1 cellular context compared by ENCODE assay signal in the genomic region with DNA sequence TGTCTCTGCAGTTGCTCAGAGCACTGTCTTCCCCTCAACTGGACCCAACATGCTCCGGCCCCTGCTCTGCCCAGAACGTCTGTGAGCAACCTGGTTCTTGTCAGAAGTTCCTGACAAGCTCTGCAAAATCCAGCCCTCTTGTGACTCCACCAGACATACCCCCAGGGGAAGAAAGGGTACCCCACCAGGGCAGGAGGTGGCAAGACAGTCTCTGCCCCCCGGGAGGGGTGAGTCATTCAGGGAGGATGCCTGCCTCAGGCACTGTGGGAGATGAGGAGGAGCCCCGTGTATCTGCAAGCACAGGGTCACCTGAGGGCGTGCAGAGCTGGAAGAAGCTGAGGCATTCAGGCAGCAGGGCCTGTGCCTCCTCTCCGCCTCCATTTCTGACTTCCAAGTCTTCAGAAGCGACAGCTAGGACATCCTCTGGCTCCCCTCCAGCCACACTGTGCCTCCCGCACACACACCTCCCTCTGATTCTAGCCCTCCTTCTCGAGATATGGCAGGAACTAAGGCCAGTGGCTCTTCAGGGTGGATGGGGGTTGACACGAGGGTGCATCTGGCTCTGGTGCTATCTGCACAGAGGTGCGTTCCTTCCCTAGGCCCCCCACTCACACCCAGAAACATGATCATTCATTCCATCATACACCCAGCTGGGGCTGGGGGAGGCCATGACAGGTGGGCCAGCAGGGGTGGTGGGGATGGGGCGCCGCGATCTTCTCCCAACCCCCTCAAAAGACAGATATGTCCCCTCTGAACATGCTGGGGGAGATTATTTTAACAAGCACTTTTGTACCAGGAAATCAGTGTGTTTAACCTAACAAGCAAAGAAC.
TF ChIP-seq lines count a peak whose summit lies in the region.

No MANE protein-coding gene starts in this region.

TF ChIP-seq in GM23338, 12 proteins besides CTCF, POLR2A, EP300 and RAD21:
- TF ChIP-seq, protein P1, sequence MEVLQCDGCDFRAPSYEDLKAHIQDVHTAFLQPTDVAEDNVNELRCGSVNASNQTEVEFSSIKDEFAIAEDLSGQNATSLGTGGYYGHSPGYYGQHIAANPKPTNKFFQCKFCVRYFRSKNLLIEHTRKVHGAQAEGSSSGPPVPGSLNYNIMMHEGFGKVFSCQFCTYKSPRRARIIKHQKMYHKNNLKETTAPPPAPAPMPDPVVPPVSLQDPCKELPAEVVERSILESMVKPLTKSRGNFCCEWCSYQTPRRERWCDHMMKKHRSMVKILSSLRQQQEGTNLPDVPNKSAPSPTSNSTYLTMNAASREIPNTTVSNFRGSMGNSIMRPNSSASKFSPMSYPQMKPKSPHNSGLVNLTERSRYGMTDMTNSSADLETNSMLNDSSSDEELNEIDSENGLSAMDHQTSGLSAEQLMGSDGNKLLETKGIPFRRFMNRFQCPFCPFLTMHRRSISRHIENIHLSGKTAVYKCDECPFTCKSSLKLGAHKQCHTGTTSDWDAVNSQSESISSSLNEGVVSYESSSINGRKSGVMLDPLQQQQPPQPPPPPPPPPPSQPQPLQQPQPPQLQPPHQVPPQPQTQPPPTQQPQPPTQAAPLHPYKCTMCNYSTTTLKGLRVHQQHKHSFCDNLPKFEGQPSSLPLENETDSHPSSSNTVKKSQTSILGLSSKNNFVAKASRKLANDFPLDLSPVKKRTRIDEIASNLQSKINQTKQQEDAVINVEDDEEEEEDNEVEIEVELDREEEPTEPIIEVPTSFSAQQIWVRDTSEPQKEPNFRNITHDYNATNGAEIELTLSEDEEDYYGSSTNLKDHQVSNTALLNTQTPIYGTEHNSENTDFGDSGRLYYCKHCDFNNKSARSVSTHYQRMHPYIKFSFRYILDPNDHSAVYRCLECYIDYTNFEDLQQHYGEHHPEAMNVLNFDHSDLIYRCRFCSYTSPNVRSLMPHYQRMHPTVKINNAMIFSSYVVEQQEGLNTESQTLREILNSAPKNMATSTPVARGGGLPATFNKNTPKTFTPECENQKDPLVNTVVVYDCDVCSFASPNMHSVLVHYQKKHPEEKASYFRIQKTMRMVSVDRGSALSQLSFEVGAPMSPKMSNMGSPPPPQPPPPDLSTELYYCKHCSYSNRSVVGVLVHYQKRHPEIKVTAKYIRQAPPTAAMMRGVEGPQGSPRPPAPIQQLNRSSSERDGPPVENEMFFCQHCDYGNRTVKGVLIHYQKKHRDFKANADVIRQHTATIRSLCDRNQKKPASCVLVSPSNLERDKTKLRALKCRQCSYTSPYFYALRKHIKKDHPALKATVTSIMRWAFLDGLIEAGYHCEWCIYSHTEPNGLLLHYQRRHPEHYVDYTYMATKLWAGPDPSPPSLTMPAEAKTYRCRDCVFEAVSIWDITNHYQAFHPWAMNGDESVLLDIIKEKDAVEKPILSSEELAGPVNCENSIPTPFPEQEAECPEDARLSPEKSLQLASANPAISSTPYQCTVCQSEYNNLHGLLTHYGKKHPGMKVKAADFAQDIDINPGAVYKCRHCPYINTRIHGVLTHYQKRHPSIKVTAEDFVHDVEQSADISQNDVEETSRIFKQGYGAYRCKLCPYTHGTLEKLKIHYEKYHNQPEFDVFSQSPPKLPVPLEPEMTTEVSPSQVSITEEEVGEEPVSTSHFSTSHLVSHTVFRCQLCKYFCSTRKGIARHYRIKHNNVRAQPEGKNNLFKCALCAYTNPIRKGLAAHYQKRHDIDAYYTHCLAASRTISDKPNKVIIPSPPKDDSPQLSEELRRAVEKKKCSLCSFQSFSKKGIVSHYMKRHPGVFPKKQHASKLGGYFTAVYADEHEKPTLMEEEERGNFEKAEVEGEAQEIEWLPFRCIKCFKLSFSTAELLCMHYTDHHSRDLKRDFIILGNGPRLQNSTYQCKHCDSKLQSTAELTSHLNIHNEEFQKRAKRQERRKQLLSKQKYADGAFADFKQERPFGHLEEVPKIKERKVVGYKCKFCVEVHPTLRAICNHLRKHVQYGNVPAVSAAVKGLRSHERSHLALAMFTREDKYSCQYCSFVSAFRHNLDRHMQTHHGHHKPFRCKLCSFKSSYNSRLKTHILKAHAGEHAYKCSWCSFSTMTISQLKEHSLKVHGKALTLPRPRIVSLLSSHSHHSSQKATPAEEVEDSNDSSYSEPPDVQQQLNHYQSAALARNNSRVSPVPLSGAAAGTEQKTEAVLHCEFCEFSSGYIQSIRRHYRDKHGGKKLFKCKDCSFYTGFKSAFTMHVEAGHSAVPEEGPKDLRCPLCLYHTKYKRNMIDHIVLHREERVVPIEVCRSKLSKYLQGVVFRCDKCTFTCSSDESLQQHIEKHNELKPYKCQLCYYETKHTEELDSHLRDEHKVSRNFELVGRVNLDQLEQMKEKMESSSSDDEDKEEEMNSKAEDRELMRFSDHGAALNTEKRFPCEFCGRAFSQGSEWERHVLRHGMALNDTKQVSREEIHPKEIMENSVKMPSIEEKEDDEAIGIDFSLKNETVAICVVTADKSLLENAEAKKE (CRISPR knock-in tag; IDR thresholded peaks at IDR 0.05): no peak
- TF ChIP-seq, protein P2, sequence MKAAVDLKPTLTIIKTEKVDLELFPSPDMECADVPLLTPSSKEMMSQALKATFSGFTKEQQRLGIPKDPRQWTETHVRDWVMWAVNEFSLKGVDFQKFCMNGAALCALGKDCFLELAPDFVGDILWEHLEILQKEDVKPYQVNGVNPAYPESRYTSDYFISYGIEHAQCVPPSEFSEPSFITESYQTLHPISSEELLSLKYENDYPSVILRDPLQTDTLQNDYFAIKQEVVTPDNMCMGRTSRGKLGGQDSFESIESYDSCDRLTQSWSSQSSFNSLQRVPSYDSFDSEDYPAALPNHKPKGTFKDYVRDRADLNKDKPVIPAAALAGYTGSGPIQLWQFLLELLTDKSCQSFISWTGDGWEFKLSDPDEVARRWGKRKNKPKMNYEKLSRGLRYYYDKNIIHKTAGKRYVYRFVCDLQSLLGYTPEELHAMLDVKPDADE (IDR thresholded peaks at IDR 0.05): no peak
- no peak for TF ChIP-seq EZH2 (IDR thresholded peaks at IDR 0.05; ENCODE audit: low read depth, unreplicated experiment)
TF ChIP-seq in GM23338: peak in this region for 0.
